In the genomic region with DNA sequence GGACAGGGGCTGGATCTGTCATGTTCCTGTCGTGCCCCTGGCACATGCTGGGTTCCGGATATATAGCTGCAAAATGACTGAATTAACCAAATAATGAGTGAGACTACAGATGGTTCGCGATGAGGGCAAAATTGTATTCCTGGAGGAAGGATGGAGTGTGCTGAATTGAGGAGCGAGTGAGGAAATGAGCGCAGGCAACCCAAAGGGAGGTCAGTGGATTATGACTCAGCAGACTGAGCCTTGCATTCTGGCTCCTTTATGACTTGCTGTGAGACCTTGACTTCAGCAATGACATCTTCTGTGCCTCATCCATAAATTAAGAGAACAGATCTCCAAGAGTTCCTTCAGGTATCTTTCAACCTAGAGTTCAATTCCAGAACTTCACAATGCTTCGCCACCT, we compare ENCODE assay signal across 1 cellular context.
TF ChIP-seq lines count a peak whose summit lies in the region.

No MANE protein-coding gene starts in this region.

TF ChIP-seq in K562, 482 proteins besides CTCF, POLR2A, EP300 and RAD21 (continued from another document):
- TF ChIP-seq, protein P1, sequence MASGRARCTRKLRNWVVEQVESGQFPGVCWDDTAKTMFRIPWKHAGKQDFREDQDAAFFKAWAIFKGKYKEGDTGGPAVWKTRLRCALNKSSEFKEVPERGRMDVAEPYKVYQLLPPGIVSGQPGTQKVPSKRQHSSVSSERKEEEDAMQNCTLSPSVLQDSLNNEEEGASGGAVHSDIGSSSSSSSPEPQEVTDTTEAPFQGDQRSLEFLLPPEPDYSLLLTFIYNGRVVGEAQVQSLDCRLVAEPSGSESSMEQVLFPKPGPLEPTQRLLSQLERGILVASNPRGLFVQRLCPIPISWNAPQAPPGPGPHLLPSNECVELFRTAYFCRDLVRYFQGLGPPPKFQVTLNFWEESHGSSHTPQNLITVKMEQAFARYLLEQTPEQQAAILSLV (tag; IDR thresholded peaks at IDR 0.05) = no peak; the same call in 1 of the 2 replicates
- TF ChIP-seq BACH1 (tag; IDR thresholded peaks at IDR 0.05) = peak; percentile 40; the same call in 1 of the 2 replicates
- TF ChIP-seq, protein P2, sequence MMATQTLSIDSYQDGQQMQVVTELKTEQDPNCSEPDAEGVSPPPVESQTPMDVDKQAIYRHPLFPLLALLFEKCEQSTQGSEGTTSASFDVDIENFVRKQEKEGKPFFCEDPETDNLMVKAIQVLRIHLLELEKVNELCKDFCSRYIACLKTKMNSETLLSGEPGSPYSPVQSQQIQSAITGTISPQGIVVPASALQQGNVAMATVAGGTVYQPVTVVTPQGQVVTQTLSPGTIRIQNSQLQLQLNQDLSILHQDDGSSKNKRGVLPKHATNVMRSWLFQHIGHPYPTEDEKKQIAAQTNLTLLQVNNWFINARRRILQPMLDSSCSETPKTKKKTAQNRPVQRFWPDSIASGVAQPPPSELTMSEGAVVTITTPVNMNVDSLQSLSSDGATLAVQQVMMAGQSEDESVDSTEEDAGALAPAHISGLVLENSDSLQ (IDR thresholded peaks at IDR 0.05) = 0 out of 2 replicates have a peak, but pooled peaks have one; percentile 6
- 0 out of 2 replicates have a peak, but pooled peaks have one; percentile 14 for TF ChIP-seq MEF2D (tag; conservative IDR thresholded peaks at IDR 0.05; ENCODE audit: low read depth)
- TF ChIP-seq DACH1 (IDR thresholded peaks at IDR 0.05; ENCODE audit: partially characterized antibody) = no peak
- TF ChIP-seq GABPA (tag; conservative IDR thresholded peaks at IDR 0.05; ENCODE audit: low read depth) = no peak
- TF ChIP-seq, protein P3, sequence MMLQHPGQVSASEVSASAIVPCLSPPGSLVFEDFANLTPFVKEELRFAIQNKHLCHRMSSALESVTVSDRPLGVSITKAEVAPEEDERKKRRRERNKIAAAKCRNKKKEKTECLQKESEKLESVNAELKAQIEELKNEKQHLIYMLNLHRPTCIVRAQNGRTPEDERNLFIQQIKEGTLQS (IDR thresholded peaks at IDR 0.05) = peak; percentile 50; the same call in 1 of the 2 replicates
- TF ChIP-seq, protein P3 (CRISPR knock-in tag; conservative IDR thresholded peaks at IDR 0.05) = no peak
- TF ChIP-seq PRMT5 (CRISPR knock-in tag; IDR thresholded peaks at IDR 0.05) = no peak
- no peak for TF ChIP-seq NR1H2 (CRISPR knock-in tag; IDR thresholded peaks at IDR 0.05)
- TF ChIP-seq SMAD1 (IDR thresholded peaks at IDR 0.05; ENCODE audit: low read depth, low read length, partially characterized antibody) = no peak
- 0 out of 2 replicates have a peak, but pooled peaks have one; percentile 9 for TF ChIP-seq DPF2 (IDR thresholded peaks at IDR 0.05)
- TF ChIP-seq SMAD4 (CRISPR knock-in tag; conservative IDR thresholded peaks at IDR 0.05) = peak; percentile 12; the same call in 1 of the 2 replicates
- TF ChIP-seq KHSRP (IDR thresholded peaks at IDR 0.05) = no peak
- peak; percentile 82 for TF ChIP-seq MAFK (IDR thresholded peaks at IDR 0.05; ENCODE audit: low read length)
- no peak for TF ChIP-seq NR2C2 (CRISPR knock-in tag; IDR thresholded peaks at IDR 0.05)
- peak; percentile 36; the same call in 1 of the 2 replicates for TF ChIP-seq NR2C2 (tag; IDR thresholded peaks at IDR 0.05)
- no peak for TF ChIP-seq ZNF140 (CRISPR knock-in tag; IDR thresholded peaks at IDR 0.05)
- TF ChIP-seq ZNF175 (CRISPR knock-in tag; IDR thresholded peaks at IDR 0.05; ENCODE audit: low read depth) = no peak
- no peak for TF ChIP-seq SNIP1 (IDR thresholded peaks at IDR 0.05; ENCODE audit: low read depth)
- no peak for TF ChIP-seq NFIX (CRISPR knock-in tag; IDR thresholded peaks at IDR 0.05; ENCODE audit: low read depth)
- TF ChIP-seq RBM17 (IDR thresholded peaks at IDR 0.05; ENCODE audit: borderline replicate concordance, low read depth, low read length) = no peak
- no peak for TF ChIP-seq YY1 (IDR thresholded peaks at IDR 0.05; ENCODE audit: borderline replicate concordance in 1 of 3, control insufficient read depth in 1 of 3, extremely low read depth in 1 of 3, insufficient read depth in 3 of 3, insufficient read length in 1 of 3, insufficient replicate concordance in 2 of 3, low read depth in 1 of 3, low read length in 2 of 3)
- TF ChIP-seq, protein P4, sequence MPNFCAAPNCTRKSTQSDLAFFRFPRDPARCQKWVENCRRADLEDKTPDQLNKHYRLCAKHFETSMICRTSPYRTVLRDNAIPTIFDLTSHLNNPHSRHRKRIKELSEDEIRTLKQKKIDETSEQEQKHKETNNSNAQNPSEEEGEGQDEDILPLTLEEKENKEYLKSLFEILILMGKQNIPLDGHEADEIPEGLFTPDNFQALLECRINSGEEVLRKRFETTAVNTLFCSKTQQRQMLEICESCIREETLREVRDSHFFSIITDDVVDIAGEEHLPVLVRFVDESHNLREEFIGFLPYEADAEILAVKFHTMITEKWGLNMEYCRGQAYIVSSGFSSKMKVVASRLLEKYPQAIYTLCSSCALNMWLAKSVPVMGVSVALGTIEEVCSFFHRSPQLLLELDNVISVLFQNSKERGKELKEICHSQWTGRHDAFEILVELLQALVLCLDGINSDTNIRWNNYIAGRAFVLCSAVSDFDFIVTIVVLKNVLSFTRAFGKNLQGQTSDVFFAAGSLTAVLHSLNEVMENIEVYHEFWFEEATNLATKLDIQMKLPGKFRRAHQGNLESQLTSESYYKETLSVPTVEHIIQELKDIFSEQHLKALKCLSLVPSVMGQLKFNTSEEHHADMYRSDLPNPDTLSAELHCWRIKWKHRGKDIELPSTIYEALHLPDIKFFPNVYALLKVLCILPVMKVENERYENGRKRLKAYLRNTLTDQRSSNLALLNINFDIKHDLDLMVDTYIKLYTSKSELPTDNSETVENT (CRISPR knock-in tag; IDR thresholded peaks at IDR 0.05) = no peak
- TF ChIP-seq ZNF12 (CRISPR knock-in tag; IDR thresholded peaks at IDR 0.05) = no peak
- no peak for TF ChIP-seq ZFX (CRISPR knock-in tag; IDR thresholded peaks at IDR 0.05)
- no peak; the same call in 1 of the 2 replicates for TF ChIP-seq ZNF644 (tag; IDR thresholded peaks at IDR 0.05; ENCODE audit: low read depth)
- no peak for TF ChIP-seq TRIM24 (IDR thresholded peaks at IDR 0.05)
- TF ChIP-seq IRF2 (CRISPR knock-in tag; IDR thresholded peaks at IDR 0.05) = no peak
- TF ChIP-seq SIX5 (IDR thresholded peaks at IDR 0.05; ENCODE audit: borderline replicate concordance in 1 of 2, insufficient read depth in 1 of 2, low read depth in 1 of 2, low read length in 2 of 2) = no peak
- TF ChIP-seq, protein P5, sequence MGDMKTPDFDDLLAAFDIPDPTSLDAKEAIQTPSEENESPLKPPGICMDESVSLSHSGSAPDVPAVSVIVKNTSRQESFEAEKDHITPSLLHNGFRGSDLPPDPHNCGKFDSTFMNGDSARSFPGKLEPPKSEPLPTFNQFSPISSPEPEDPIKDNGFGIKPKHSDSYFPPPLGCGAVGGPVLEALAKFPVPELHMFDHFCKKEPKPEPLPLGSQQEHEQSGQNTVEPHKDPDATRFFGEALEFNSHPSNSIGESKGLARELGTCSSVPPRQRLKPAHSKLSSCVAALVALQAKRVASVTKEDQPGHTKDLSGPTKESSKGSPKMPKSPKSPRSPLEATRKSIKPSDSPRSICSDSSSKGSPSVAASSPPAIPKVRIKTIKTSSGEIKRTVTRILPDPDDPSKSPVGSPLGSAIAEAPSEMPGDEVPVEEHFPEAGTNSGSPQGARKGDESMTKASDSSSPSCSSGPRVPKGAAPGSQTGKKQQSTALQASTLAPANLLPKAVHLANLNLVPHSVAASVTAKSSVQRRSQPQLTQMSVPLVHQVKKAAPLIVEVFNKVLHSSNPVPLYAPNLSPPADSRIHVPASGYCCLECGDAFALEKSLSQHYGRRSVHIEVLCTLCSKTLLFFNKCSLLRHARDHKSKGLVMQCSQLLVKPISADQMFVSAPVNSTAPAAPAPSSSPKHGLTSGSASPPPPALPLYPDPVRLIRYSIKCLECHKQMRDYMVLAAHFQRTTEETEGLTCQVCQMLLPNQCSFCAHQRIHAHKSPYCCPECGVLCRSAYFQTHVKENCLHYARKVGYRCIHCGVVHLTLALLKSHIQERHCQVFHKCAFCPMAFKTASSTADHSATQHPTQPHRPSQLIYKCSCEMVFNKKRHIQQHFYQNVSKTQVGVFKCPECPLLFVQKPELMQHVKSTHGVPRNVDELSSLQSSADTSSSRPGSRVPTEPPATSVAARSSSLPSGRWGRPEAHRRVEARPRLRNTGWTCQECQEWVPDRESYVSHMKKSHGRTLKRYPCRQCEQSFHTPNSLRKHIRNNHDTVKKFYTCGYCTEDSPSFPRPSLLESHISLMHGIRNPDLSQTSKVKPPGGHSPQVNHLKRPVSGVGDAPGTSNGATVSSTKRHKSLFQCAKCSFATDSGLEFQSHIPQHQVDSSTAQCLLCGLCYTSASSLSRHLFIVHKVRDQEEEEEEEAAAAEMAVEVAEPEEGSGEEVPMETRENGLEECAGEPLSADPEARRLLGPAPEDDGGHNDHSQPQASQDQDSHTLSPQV (IDR thresholded peaks at IDR 0.05) = peak; percentile 61; the same call in 1 of the 2 replicates
- TF ChIP-seq ZNF408 (CRISPR knock-in tag; IDR thresholded peaks at IDR 0.05; ENCODE audit: low read depth) = no peak
- TF ChIP-seq C11orf30 (IDR thresholded peaks at IDR 0.05; ENCODE audit: low read depth) = peak; percentile 87
- TF ChIP-seq, protein P6, sequence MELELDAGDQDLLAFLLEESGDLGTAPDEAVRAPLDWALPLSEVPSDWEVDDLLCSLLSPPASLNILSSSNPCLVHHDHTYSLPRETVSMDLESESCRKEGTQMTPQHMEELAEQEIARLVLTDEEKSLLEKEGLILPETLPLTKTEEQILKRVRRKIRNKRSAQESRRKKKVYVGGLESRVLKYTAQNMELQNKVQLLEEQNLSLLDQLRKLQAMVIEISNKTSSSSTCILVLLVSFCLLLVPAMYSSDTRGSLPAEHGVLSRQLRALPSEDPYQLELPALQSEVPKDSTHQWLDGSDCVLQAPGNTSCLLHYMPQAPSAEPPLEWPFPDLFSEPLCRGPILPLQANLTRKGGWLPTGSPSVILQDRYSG (tag; conservative IDR thresholded peaks at IDR 0.05; ENCODE audit: low read depth) = no peak
- TF ChIP-seq ZNF174 (CRISPR knock-in tag; IDR thresholded peaks at IDR 0.05) = no peak
- TF ChIP-seq ZNF316 (IDR thresholded peaks at IDR 0.05) = peak; percentile 87
- peak; percentile 63 for TF ChIP-seq FOSL1 (tag; conservative IDR thresholded peaks at IDR 0.05)
- peak in 1 of 2 experiments; percentile 74; a peak in 2 of 4 replicates for TF ChIP-seq RCOR1 (IDR thresholded peaks at IDR 0.05; ENCODE audit: borderline replicate concordance in 1 of 2, low read depth in 2 of 2, low read length in 2 of 2)
- TF ChIP-seq, protein P7, sequence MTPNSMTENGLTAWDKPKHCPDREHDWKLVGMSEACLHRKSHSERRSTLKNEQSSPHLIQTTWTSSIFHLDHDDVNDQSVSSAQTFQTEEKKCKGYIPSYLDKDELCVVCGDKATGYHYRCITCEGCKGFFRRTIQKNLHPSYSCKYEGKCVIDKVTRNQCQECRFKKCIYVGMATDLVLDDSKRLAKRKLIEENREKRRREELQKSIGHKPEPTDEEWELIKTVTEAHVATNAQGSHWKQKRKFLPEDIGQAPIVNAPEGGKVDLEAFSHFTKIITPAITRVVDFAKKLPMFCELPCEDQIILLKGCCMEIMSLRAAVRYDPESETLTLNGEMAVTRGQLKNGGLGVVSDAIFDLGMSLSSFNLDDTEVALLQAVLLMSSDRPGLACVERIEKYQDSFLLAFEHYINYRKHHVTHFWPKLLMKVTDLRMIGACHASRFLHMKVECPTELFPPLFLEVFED (CRISPR knock-in tag; conservative IDR thresholded peaks at IDR 0.05) = no peak
- TF ChIP-seq JUND (IDR thresholded peaks at IDR 0.05; ENCODE audit: borderline replicate concordance, low read depth, low read length) = peak; percentile 68; the same call in 1 of the 2 replicates
- TF ChIP-seq JUND (tag; IDR thresholded peaks at IDR 0.05; ENCODE audit: borderline replicate concordance, low read depth, low read length) = peak; percentile 75; the same call in 2 of the 3 replicates
- no peak for TF ChIP-seq ZNF282 (CRISPR knock-in tag; IDR thresholded peaks at IDR 0.05)
- no peak for TF ChIP-seq GTF2E2 (tag; IDR thresholded peaks at IDR 0.05)
- no peak for TF ChIP-seq LCOR (CRISPR knock-in tag; IDR thresholded peaks at IDR 0.05)
- TF ChIP-seq ZNF583 (CRISPR knock-in tag; IDR thresholded peaks at IDR 0.05) = 0 out of 2 replicates have a peak, but pooled peaks have one; percentile 34
- no peak for TF ChIP-seq ZNF75A (CRISPR knock-in tag; IDR thresholded peaks at IDR 0.05)
